Comparison of ENCODE assay signal across 9 cellular contexts in the genomic region with DNA sequence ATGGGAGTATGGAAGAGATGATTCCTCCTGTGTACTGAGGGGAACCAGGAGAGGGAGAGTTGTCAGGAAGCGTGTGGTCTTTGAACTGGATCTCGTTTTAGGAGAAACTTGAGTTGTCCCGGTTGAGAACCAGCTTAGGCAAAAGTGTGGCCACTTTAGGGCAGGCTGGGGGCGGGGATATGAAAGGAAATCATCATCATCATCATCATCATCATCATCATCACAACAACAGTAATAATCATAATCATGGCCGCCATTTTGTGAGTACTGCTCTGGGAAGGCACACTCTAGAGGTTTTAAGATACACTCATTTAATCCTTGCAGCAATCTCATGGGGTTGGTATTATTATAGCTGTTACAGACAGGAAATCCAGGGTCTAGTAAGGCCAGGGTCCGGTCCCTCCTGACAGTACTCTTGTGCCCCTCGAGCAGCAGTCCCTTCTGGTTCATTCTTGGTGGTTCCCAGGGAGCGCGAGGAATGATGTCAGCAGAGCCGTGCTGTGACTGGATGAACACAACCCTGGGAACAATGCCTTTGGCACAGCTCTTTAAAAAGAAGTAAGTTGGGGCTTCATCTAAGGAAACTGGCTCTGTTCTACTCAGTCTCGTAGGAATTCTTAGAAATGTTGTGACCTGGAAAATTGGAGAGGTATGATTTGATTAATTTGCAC.
"Had no signal": no experiment of that assay in that cellular context is flagged by ENCODE, and none has a peak within 500 bp of the region (broad histone marks: within the 10 kb centered on the region; RNA-seq: fewer than 3 reads in every experiment).

No MANE protein-coding gene starts in this region.

- H3K9ac ChIP-seq: KMS-11 had no signal

- ATAC-seq: GM23338 had no signal

- FAIRE-seq: H1, H54 had no signal

- H3K4me2 ChIP-seq: GM23338, KMS-11 had no signal

- H3K27ac ChIP-seq: HL-60, KMS-11 had no signal

- H3K4me3 ChIP-seq: GM23338 had no signal

- DNase-seq: H9, HCEC 1CT, HFFc6, KBM-7 had no signal

- H2AFZ ChIP-seq: GM23338 had no signal
